8 cellular contexts compared by ENCODE assay signal in the genomic region with DNA sequence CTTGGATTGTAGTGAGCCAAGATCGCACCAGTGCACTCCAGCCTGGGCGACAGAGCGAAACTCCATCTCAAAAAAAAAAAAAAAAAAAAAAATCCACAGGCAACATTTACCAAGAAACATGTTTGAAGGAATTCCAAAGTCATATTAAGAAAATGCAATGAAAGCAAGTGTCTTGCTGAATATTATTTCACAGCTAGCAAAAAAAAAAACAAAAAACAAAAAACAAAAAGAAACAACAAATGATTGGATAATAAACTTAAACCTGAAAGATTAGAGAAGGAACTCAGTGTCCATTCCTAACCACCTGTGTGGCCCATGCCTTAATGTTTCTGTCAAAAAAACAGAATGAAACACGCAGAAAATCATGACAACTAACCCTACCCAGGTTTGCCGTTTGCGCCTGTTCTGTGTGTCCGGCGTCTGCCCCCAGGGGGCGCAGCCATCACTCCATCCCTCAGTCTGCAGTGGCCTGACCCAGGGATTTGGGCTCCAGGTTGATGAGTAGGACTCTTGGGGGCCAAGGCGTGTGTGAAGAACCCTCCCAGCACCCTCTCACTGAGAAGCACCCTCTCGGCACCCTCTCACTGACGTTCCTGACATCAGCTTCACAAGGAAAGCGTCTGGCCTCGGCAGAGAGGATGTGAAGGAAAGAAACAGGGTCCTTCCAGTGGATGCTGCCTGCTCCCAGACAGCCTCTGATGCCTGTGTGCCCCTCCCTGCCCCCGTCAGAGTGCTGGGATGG. TPM values are rescaled to one million over a fixed set of nuclear protein-coding genes. Genes with fewer than 3 reads are reported as not detected.
A peak's percentile ranks its signal among the peaks of the same experiment; 100 is the strongest.
DNase-seq lines count a peak whose midpoint lies in the region; ATAC-seq, FAIRE-seq and TF ChIP-seq lines count a peak whose summit lies in the region.

No MANE protein-coding gene starts in this region.

- no peak overlapping the region for H3K27ac ChIP-seq in esophagus squamous epithelium
- H3K27ac ChIP-seq in osteoblast (ENCODE audit: low read depth, low read length) = no peak overlapping the region

- no peaks in the 10 kb centered on the region for H4K20me1 ChIP-seq in osteoblast (ENCODE audit: insufficient read depth, low read length)

- 34 to 36% methylated on average over 14 of the region's 15 CpGs for WGBS in esophagus squamous epithelium, 2 donors

- H3K9me3 ChIP-seq in esophagus squamous epithelium = no peaks in the 10 kb centered on the region
- no peaks in the 10 kb centered on the region for H3K9me3 ChIP-seq in osteoblast (ENCODE audit: low read depth, low read length)

- FAIRE-seq in urothelium cell line (lab: Jason Lieb, UNC) = no peak

- TF ChIP-seq CTCF in esophagus squamous epithelium (IDR thresholded peaks at IDR 0.05) = peak; percentile 59 to 87 (median 85)
- peak; percentile 91 for TF ChIP-seq CTCF in osteoblast (IDR thresholded peaks at IDR 0.05; ENCODE audit: extremely low read depth, low read depth, low read length)

- H3K4me1 ChIP-seq in esophagus squamous epithelium (peaks cover 0 to 27% (median 14%) of the 10 kb centered on the region in 3 donors), osteoblast (ENCODE audit: insufficient read depth, low read length) (no peaks in the 10 kb centered on the region)

- no peak overlapping the region for H3K4me3 ChIP-seq in esophagus squamous epithelium
- no peak overlapping the region for H3K4me3 ChIP-seq in osteoblast (ENCODE audit: insufficient read depth, low read length)

- no peaks in the 10 kb centered on the region for H3K79me2 ChIP-seq in osteoblast (ENCODE audit: insufficient read depth, low read length)

- TF ChIP-seq POLR2A in esophagus squamous epithelium (IDR thresholded peaks at IDR 0.05) = no peak

- DNase-seq in AG20443 (ENCODE audit: low spot score) = peak; percentile 81
- DNase-seq in NOMO-1 (lab: John Stamatoyannopoulos, UW; ENCODE audit: unreplicated experiment in 2 of 2) = peak; percentile 56 to 61
- peak; percentile 73 for DNase-seq in activated T-cell treated with anti-CD3 and anti-CD28 coated beads for 48 hours (ENCODE audit: low read depth)
- no peak for DNase-seq in esophagus squamous epithelium (lab: John Stamatoyannopoulos, UW)
- DNase-seq in osteoblast (ENCODE audit: insufficient read length, low spot score, missing footprints) = peak; percentile 97
- DNase-seq in urothelium cell line (ENCODE audit: low spot score) = peak; percentile 33
- no peak for DNase-seq in NCI-H1436 (lab: John Stamatoyannopoulos, UW)

- no peak overlapping the region for H2AFZ ChIP-seq in osteoblast (ENCODE audit: low read length)

- no peak overlapping the region for H3K4me2 ChIP-seq in osteoblast (ENCODE audit: insufficient read depth, low read length)

- H3K27me3 ChIP-seq in esophagus squamous epithelium (peaks cover 0 to 75% (median 0%) of the 10 kb centered on the region in 4 donors), osteoblast (ENCODE audit: insufficient read depth, low read length) (peaks cover 7% of the 10 kb centered on the region)

- intact Hi-C loops in esophagus squamous epithelium (cut with DNase I) = loop anchor here (5.0 to 10.0 kb wide), 2 partner anchors 40 to 98 kb away; no protein-coding TSS in a partner anchor

- no peaks in the 10 kb centered on the region for H3K36me3 ChIP-seq in esophagus squamous epithelium
- no peaks in the 10 kb centered on the region for H3K36me3 ChIP-seq in osteoblast (ENCODE audit: insufficient read depth, low read length)

- peak; percentile 50 for ATAC-seq in GM21825 (IDR thresholded peaks at IDR 0.05; ENCODE audit: unreplicated experiment)

RNA-seq across cellular contexts. Expression of gene PTTG1IP, which starts 19.2 kb away (rescaled TPM):
- 100 to 1,000 TPM in 3 of 4 donors, 10 to 100 TPM in 1; 83.1 to 132 (median 114) TPM for total RNA-seq in esophagus squamous epithelium
- total RNA-seq in osteoblast = 413 and 480 TPM in 2 replicates

RNA-seq across cellular contexts. Expression of gene ITGB2, which starts 28.0 kb away (rescaled TPM):
- total RNA-seq in esophagus squamous epithelium (10 to 100 TPM in 2 of 4 donors, 1 to 10 TPM in 2; 6.6 to 47.1 (median 18.5) TPM), osteoblast (13.3 and 15.2 TPM in 2 replicates)

RNA-seq across cellular contexts. Expression of gene SLX9, which starts 47.1 kb away (rescaled TPM):
- total RNA-seq in esophagus squamous epithelium (10 to 100 TPM; 10.2 to 16.1 (median 11.1) TPM), osteoblast (9.4 and 10.9 TPM in 2 replicates)

Comparison
In these comparisons a context has a peak if more than half of its experiments do, and no peak if none do; other contexts are left out.
1. DNase-seq: peak in AG20443 (single experiment), NOMO-1 (2 of 2), activated T-cell treated with anti-CD3 and anti-CD28 coated beads for 48 hours (single experiment), osteoblast (single experiment) and urothelium cell line (single experiment); none in esophagus squamous epithelium (single experiment) and NCI-H1436 (single experiment).